ENCODE assay signal across 35 cellular contexts in genomic region chr4:34176609-34177008, GRCh38.
"Had no signal": no experiment of that assay in that cellular context is flagged by ENCODE, and none has a peak within 500 bp of the region (broad histone marks: within the 10 kb centered on the region; RNA-seq: fewer than 3 reads in every experiment).

No MANE protein-coding gene starts in this region.

- DNase-seq: Karpas-422, Kasumi-1, MG63, MM.1S, MV-4-11, NCI-H1048, NCI-H1092, NCI-H1092 treated with DMSO at 0.1 percent for 48 hours, NCI-H1105, NCI-H1105 treated with DMSO at 0.1 percent for 48 hours, NCI-H1417, NCI-H1417 treated with DMSO at 0.1 percent for 48 hours, NCI-H1436, NCI-H1436 treated with DMSO at 0.1 percent for 48 hours, NCI-H146, NCI-H1694, NCI-H1694 treated with DMSO at 0.1 percent for 48 hours, NCI-H187, NCI-H187 treated with DMSO at 0.1 percent for 48 hours, NCI-H1930, NCI-H2029, NCI-H2029 treated with DMSO at 0.1 percent for 48 hours, NCI-H2081, NCI-H2081 treated with DMSO at 0.1 percent for 48 hours, NCI-H2107, NCI-H2171, NCI-H2171 treated with DMSO at 0.1 percent for 48 hours, NCI-H2227 treated with DMSO at 0.1 percent for 48 hours, NCI-H226, NCI-H345, NCI-H446, NCI-H446 treated with DMSO at 0.1 percent for 48 hours, NCI-H510A, NCI-H510A treated with DMSO at 0.1 percent for 48 hours, NCI-H524 had no signal

- H3K4me3 ChIP-seq: MG63 had no signal

- H3K27me3 ChIP-seq: MG63 had no signal

- H3K9me3 ChIP-seq: MG63 had no signal

- H3K36me3 ChIP-seq: MG63 had no signal
